In the genomic region with DNA sequence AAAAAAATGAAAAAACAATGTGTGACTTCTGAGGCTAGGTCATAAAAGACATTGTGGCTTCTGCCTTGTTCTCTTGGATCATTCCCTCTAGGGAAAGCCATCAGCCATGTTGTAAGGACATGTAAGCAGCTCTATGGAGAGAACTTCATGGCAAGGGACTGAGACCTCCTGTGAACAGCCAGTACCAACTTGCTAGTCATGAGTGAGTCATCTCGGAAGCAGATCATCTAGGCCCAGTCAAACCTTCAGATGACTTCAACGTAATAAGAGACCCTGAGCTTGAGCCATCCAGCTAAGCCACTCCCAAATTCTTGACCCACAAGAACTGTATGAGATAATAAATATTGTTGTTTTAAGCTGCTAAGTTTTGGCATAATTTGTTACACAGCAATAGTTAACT, we compare ENCODE assay signal across 1 cellular context.
TF ChIP-seq lines count a peak whose summit lies in the region.

No MANE protein-coding gene starts in this region.

TF ChIP-seq in K562, 482 proteins besides CTCF, POLR2A, EP300 and RAD21 (continued from another document):
- no peak for TF ChIP-seq RBM34 (IDR thresholded peaks at IDR 0.05; ENCODE audit: borderline replicate concordance, insufficient read depth, low read length)
- no peak for TF ChIP-seq SAFB2 (IDR thresholded peaks at IDR 0.05; ENCODE audit: borderline replicate concordance, low read depth, low read length, severe bottlenecking)
- TF ChIP-seq KDM1A (IDR thresholded peaks at IDR 0.05) = no peak
- TF ChIP-seq, protein P1, sequence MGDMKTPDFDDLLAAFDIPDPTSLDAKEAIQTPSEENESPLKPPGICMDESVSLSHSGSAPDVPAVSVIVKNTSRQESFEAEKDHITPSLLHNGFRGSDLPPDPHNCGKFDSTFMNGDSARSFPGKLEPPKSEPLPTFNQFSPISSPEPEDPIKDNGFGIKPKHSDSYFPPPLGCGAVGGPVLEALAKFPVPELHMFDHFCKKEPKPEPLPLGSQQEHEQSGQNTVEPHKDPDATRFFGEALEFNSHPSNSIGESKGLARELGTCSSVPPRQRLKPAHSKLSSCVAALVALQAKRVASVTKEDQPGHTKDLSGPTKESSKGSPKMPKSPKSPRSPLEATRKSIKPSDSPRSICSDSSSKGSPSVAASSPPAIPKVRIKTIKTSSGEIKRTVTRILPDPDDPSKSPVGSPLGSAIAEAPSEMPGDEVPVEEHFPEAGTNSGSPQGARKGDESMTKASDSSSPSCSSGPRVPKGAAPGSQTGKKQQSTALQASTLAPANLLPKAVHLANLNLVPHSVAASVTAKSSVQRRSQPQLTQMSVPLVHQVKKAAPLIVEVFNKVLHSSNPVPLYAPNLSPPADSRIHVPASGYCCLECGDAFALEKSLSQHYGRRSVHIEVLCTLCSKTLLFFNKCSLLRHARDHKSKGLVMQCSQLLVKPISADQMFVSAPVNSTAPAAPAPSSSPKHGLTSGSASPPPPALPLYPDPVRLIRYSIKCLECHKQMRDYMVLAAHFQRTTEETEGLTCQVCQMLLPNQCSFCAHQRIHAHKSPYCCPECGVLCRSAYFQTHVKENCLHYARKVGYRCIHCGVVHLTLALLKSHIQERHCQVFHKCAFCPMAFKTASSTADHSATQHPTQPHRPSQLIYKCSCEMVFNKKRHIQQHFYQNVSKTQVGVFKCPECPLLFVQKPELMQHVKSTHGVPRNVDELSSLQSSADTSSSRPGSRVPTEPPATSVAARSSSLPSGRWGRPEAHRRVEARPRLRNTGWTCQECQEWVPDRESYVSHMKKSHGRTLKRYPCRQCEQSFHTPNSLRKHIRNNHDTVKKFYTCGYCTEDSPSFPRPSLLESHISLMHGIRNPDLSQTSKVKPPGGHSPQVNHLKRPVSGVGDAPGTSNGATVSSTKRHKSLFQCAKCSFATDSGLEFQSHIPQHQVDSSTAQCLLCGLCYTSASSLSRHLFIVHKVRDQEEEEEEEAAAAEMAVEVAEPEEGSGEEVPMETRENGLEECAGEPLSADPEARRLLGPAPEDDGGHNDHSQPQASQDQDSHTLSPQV (IDR thresholded peaks at IDR 0.05) = peak; percentile 64; the same call in 1 of the 2 replicates
- TF ChIP-seq SMARCA4 (IDR thresholded peaks at IDR 0.05) = peak; percentile 62; the same call in 1 of the 2 replicates
- TF ChIP-seq POLR2AphosphoS2 (IDR thresholded peaks at IDR 0.05; ENCODE audit: low read length) = no peak
- TF ChIP-seq DDX20 (tag; IDR thresholded peaks at IDR 0.05; ENCODE audit: low read depth) = no peak
- TF ChIP-seq TAF7 (tag; IDR thresholded peaks at IDR 0.05) = no peak
- TF ChIP-seq ZFX (CRISPR knock-in tag; IDR thresholded peaks at IDR 0.05) = no peak; the same call in 1 of the 2 replicates
- no peak for TF ChIP-seq HDAC3 (IDR thresholded peaks at IDR 0.05; ENCODE audit: borderline replicate concordance, partially characterized antibody)
- peak; percentile 64 for TF ChIP-seq SMARCE1 (IDR thresholded peaks at IDR 0.05)
- no peak for TF ChIP-seq EWSR1 (IDR thresholded peaks at IDR 0.05; ENCODE audit: borderline replicate concordance, low read depth, partially characterized antibody)
- TF ChIP-seq, protein P2, sequence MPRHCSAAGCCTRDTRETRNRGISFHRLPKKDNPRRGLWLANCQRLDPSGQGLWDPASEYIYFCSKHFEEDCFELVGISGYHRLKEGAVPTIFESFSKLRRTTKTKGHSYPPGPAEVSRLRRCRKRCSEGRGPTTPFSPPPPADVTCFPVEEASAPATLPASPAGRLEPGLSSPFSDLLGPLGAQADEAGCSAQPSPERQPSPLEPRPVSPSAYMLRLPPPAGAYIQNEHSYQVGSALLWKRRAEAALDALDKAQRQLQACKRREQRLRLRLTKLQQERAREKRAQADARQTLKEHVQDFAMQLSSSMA (CRISPR knock-in tag; IDR thresholded peaks at IDR 0.05) = no peak
- TF ChIP-seq, protein P3, sequence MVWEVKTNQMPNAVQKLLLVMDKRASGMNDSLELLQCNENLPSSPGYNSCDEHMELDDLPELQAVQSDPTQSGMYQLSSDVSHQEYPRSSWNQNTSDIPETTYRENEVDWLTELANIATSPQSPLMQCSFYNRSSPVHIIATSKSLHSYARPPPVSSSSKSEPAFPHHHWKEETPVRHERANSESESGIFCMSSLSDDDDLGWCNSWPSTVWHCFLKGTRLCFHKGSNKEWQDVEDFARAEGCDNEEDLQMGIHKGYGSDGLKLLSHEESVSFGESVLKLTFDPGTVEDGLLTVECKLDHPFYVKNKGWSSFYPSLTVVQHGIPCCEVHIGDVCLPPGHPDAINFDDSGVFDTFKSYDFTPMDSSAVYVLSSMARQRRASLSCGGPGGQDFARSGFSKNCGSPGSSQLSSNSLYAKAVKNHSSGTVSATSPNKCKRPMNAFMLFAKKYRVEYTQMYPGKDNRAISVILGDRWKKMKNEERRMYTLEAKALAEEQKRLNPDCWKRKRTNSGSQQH (CRISPR knock-in tag; IDR thresholded peaks at IDR 0.05) = no peak
- TF ChIP-seq, protein P4, sequence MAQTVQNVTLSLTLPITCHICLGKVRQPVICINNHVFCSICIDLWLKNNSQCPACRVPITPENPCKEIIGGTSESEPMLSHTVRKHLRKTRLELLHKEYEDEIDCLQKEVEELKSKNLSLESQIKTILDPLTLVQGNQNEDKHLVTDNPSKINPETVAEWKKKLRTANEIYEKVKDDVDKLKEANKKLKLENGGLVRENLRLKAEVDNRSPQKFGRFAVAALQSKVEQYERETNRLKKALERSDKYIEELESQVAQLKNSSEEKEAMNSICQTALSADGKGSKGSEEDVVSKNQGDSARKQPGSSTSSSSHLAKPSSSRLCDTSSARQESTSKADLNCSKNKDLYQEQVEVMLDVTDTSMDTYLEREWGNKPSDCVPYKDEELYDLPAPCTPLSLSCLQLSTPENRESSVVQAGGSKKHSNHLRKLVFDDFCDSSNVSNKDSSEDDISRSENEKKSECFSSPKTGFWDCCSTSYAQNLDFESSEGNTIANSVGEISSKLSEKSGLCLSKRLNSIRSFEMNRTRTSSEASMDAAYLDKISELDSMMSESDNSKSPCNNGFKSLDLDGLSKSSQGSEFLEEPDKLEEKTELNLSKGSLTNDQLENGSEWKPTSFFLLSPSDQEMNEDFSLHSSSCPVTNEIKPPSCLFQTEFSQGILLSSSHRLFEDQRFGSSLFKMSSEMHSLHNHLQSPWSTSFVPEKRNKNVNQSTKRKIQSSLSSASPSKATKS (CRISPR knock-in tag; IDR thresholded peaks at IDR 0.05) = no peak
- no peak for TF ChIP-seq HNRNPLL (IDR thresholded peaks at IDR 0.05; ENCODE audit: low read depth, low read length, poor library complexity, severe bottlenecking)
- no peak for TF ChIP-seq TEAD1 (CRISPR knock-in tag; IDR thresholded peaks at IDR 0.05)
- TF ChIP-seq, protein P5, sequence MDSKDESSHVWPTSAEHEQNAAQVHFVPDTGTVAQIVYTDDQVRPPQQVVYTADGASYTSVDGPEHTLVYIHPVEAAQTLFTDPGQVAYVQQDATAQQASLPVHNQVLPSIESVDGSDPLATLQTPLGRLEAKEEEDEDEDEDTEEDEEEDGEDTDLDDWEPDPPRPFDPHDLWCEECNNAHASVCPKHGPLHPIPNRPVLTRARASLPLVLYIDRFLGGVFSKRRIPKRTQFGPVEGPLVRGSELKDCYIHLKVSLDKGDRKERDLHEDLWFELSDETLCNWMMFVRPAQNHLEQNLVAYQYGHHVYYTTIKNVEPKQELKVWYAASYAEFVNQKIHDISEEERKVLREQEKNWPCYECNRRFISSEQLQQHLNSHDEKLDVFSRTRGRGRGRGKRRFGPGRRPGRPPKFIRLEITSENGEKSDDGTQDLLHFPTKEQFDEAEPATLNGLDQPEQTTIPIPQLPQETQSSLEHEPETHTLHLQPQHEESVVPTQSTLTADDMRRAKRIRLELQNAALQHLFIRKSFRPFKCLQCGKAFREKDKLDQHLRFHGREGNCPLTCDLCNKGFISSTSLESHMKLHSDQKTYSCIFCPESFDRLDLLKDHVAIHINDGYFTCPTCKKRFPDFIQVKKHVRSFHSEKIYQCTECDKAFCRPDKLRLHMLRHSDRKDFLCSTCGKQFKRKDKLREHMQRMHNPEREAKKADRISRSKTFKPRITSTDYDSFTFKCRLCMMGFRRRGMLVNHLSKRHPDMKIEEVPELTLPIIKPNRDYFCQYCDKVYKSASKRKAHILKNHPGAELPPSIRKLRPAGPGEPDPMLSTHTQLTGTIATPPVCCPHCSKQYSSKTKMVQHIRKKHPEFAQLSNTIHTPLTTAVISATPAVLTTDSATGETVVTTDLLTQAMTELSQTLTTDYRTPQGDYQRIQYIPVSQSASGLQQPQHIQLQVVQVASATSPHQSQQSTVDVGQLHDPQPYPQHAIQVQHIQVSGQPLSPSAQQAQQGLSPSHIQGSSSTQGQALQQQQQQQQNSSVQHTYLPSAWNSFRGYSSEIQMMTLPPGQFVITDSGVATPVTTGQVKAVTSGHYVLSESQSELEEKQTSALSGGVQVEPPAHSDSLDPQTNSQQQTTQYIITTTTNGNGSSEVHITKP (IDR thresholded peaks at IDR 0.05; ENCODE audit: partially characterized antibody) = peak; percentile 62
- TF ChIP-seq PML (IDR thresholded peaks at IDR 0.05; ENCODE audit: low read length) = no peak
- no peak for TF ChIP-seq ZBTB8A (IDR thresholded peaks at IDR 0.05; ENCODE audit: partially characterized antibody)
- TF ChIP-seq IRF2 (CRISPR knock-in tag; IDR thresholded peaks at IDR 0.05) = no peak
- no peak for TF ChIP-seq ATF1 (CRISPR knock-in tag; IDR thresholded peaks at IDR 0.05)
- TF ChIP-seq ATF1 (tag; IDR thresholded peaks at IDR 0.05) = peak; percentile 27; the same call in 1 of the 2 replicates
- TF ChIP-seq DPF2 (IDR thresholded peaks at IDR 0.05) = peak; percentile 80
- TF ChIP-seq L3MBTL2 (IDR thresholded peaks at IDR 0.05) = no peak
- TF ChIP-seq MED1 (CRISPR knock-in tag; IDR thresholded peaks at IDR 0.05; ENCODE audit: borderline replicate concordance) = no peak
- TF ChIP-seq NFE2 (IDR thresholded peaks at IDR 0.05; ENCODE audit: low read depth) = peak; percentile 59; the same call in 1 of the 2 replicates
- no peak for TF ChIP-seq STAT5B (CRISPR knock-in tag; IDR thresholded peaks at IDR 0.05)
- no peak for TF ChIP-seq ZNF699 (CRISPR knock-in tag; IDR thresholded peaks at IDR 0.05; ENCODE audit: insufficient replicate concordance)
- TF ChIP-seq SUPT5H (IDR thresholded peaks at IDR 0.05) = no peak
- no peak for TF ChIP-seq ZNF830 (CRISPR knock-in tag; IDR thresholded peaks at IDR 0.05)
- TF ChIP-seq FOXK1 (CRISPR knock-in tag; IDR thresholded peaks at IDR 0.05; ENCODE audit: borderline replicate concordance) = no peak
- no peak for TF ChIP-seq ZNF707 (CRISPR knock-in tag; conservative IDR thresholded peaks at IDR 0.05)
- TF ChIP-seq NRF1 (conservative IDR thresholded peaks at IDR 0.05 in 1 of 2, IDR thresholded peaks at IDR 0.05 in 1 of 2) = no peak
- TF ChIP-seq GTF2F1 (IDR thresholded peaks at IDR 0.05; ENCODE audit: low read depth, low read length) = no peak
